8 cellular contexts compared by ENCODE assay signal in the genomic region with DNA sequence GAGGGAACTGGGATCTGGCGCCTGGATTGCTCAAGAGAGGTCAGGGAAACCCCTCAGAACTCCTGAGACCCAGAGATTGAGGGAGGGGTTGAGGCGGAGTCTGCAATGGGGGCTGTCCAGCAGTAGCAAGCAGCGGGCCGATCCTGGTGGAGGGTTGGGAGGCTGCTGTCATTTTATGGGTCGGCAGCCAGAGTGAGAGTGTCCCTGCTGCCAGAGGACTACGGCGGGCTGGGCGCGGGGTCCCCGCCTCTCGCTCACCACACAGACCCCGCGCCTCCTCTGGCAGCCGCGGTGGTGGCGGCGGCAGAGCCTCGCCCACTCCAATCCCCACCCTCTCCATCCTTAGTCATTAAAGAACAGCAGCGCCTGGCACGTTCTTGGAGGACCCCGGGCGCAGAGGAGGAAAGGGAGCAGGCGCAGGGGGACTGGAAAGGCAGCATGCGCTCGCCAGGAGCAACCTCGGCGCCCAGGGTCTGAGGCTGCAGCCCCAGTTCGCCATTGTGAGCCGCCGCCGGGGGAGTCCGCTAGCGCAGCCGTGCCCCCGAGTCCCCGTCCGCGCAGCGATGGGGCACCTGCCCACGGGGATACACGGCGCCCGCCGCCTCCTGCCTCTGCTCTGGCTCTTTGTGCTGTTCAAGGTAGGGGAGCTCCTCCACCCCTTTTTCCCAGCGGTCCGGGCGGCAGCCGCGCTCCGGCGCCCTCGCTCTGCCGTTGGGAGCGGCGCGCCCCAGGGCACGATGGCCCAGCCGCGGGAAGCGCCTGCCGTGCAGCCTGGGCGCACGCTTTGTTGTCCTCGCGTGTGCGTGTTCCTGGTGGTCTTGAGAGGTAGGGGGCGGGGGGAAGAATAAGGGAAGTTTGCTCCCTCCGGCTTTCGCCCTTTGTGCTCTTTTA. TPM values are rescaled to one million over a fixed set of nuclear protein-coding genes. Genes with fewer than 3 reads are reported as not detected.
DNase-seq lines count a peak whose midpoint lies in the region; ATAC-seq, FAIRE-seq and TF ChIP-seq lines count a peak whose summit lies in the region.

A gene (plus strand): TSS at position 345 of the 891 bp plus-strand sequence.

- ATAC-seq in GM21723 (IDR thresholded peaks at IDR 0.05; ENCODE audit: unreplicated experiment): no peak

- no peaks in the 10 kb centered on the region for H3K9me3 Mint-ChIP-seq in progenitor cell of endocrine pancreas (ENCODE audit: low read depth)

- FAIRE-seq in frontal cortex (lab: Jason Lieb, UNC): no peak

- H3K36me3 Mint-ChIP-seq in progenitor cell of endocrine pancreas (ENCODE audit: insufficient read depth): no peaks in the 10 kb centered on the region

- peak; percentile 43 to 60 for DNase-seq in NCI-H187 (lab: John Stamatoyannopoulos, UW)
- DNase-seq in NCI-H187 treated with DMSO at 0.1 percent for 48 hours (lab: John Stamatoyannopoulos, UW): no peak
- peak; percentile 17 for DNase-seq in NCI-H82 treated with DMSO at 0.1 percent for 48 hours (lab: John Stamatoyannopoulos, UW; ENCODE audit: unreplicated experiment)
- peak in 1 of 2 donors; percentile 13 for DNase-seq in frontal cortex (ENCODE audit: low spot score in 2 of 2)
- DNase-seq in progenitor cell of endocrine pancreas (ENCODE audit: low spot score, unreplicated experiment): peak; percentile 31
- DNase-seq in COLO829 (ENCODE audit: low spot score): no peak
- DNase-seq in KG1 (lab: John Stamatoyannopoulos, UW): no peak

- TF ChIP-seq CTCF in progenitor cell of endocrine pancreas (IDR thresholded peaks at IDR 0.05; ENCODE audit: unreplicated experiment): peak; percentile 25

- H3K27me3 Mint-ChIP-seq in progenitor cell of endocrine pancreas: peaks cover 75% of the 10 kb centered on the region

- peaks cover 8% of the 10 kb centered on the region for H3K4me1 Mint-ChIP-seq in progenitor cell of endocrine pancreas (ENCODE audit: low read depth)

- peak within 1 kb of the TSS; percentile 68 for H3K4me3 Mint-ChIP-seq in progenitor cell of endocrine pancreas (ENCODE audit: low read depth)

- no peak within 1 kb of the TSS for H3K27ac Mint-ChIP-seq in progenitor cell of endocrine pancreas

RNA-seq across cellular contexts. Expression of the gene that starts here (rescaled TPM):
- total RNA-seq in frontal cortex: 204 TPM
- total RNA-seq in progenitor cell of endocrine pancreas: 0.24 and 0.69 TPM in 2 replicates

Comparison
In these comparisons a context has a peak if more than half of its experiments do, and no peak if none do; other contexts are left out.
1. RNA of the gene that starts here (total RNA-seq): 204 TPM in frontal cortex (single experiment); 0.24 to 0.69 TPM in progenitor cell of endocrine pancreas; every median in the first group is over 100 times any median in the second.
2. DNase-seq: peak in NCI-H187 (2 of 2) and NCI-H82 treated with DMSO at 0.1 percent for 48 hours (single experiment); none in NCI-H187 treated with DMSO at 0.1 percent for 48 hours (single experiment), COLO829 (single experiment) and KG1 (single experiment).
3. Peak in DNase-seq in progenitor cell of endocrine pancreas; RNA of the gene not detected or under 1 TPM.